In the genomic region with DNA sequence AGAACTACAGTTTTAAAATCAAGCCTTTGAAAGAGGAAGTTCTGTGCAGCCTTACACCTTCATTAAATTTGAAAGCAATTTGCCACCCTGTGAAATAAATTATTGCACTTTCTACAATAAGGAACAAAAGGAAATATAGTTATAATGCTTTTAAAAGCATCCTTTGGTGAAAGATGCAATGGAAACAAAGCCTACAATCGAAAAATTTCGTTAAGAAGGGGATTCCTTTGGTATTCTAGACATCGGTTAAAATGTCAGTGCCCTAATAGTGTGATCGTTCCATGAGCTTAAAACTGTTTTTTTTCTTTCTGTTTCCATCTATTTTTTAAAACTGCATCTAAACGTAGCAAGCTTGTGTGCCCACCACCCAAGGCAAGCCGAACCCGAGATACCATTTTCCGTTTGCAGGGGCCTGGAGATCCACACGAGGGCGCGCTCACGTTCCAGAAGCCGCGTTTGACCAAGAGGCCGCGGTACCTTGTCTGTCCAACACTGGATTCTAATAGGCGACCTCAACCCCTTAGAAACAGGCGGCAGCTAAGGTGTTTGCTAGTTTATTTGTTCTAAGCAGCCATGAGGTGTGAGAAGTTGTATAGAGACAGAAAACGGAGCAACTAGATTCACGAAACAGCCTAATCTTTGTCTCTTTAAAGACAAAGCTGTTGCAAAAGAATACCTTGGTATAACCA, we compare ENCODE assay signal across 7 cellular contexts. TPM values are rescaled to one million over a fixed set of nuclear protein-coding genes. Genes with fewer than 3 reads are reported as not detected.
A peak's percentile ranks its signal among the peaks of the same experiment; 100 is the strongest.
DNase-seq lines count a peak whose midpoint lies in the region; ATAC-seq, FAIRE-seq and TF ChIP-seq lines count a peak whose summit lies in the region.

No MANE protein-coding gene starts in this region.

- H3K9me3 Mint-ChIP-seq in stimulated activated effector memory CD8-positive, alpha-beta T cell treated with anti-CD3 and anti-CD28 coated beads, Interleukin-12 subunit alpha, Interleukin-12 subunit beta, amount 100 ng/mL, for 72 hours: no peaks in the 10 kb centered on the region

- H3K4me3 Mint-ChIP-seq in stimulated activated effector memory CD8-positive, alpha-beta T cell treated with anti-CD3 and anti-CD28 coated beads, Interleukin-12 subunit alpha, Interleukin-12 subunit beta, amount 100 ng/mL, for 72 hours: no peak overlapping the region

- no peak overlapping the region for H3K27ac Mint-ChIP-seq in stimulated activated effector memory CD8-positive, alpha-beta T cell treated with anti-CD3 and anti-CD28 coated beads, Interleukin-12 subunit alpha, Interleukin-12 subunit beta, amount 100 ng/mL, for 72 hours

- H3K79me2 ChIP-seq in Karpas-422 (ENCODE audit: low read length): no peaks in the 10 kb centered on the region
- H3K79me2 ChIP-seq in keratinocyte (ENCODE audit: control insufficient read depth, insufficient read depth, low read length): no peaks in the 10 kb centered on the region

- H3K4me1 ChIP-seq in Karpas-422 (ENCODE audit: low read length) (peaks cover 10% of the 10 kb centered on the region), keratinocyte (ENCODE audit: control insufficient read depth, extremely low read depth, insufficient read depth, low read length) (peaks cover 2% of the 10 kb centered on the region)

- H3K36me3 ChIP-seq in Karpas-422 (ENCODE audit: insufficient read depth, low read length): no peaks in the 10 kb centered on the region
- no peaks in the 10 kb centered on the region for H3K36me3 ChIP-seq in keratinocyte (ENCODE audit: control insufficient read depth in 2 of 2, extremely low read depth in 1 of 2, insufficient read depth in 2 of 2, low read length in 2 of 2)

- no peaks in the 10 kb centered on the region for H3K27me3 ChIP-seq in Karpas-422 (ENCODE audit: low read length)
- H3K27me3 ChIP-seq in keratinocyte (ENCODE audit: control insufficient read depth, extremely low read depth, insufficient read depth, low read length): peaks cover 95% of the 10 kb centered on the region

- H4K20me1 ChIP-seq in Karpas-422 (ENCODE audit: insufficient read depth, low read depth, low read length) (no peaks in the 10 kb centered on the region), keratinocyte (ENCODE audit: control insufficient read depth, extremely low read depth, insufficient read depth, low read length) (peaks cover 2% of the 10 kb centered on the region)

- H3K4me3 ChIP-seq in Karpas-422 (ENCODE audit: low read length): peak overlapping the region; percentile 40; the same call in 1 of the 2 replicates
- H3K4me3 ChIP-seq in keratinocyte (ENCODE audit: control insufficient read depth in 2 of 3, extremely low read depth in 1 of 3, insufficient read depth in 2 of 3, low read depth in 1 of 3, low read length in 3 of 3): no peak overlapping the region

- no peak for ATAC-seq in stimulated activated effector memory CD8-positive, alpha-beta T cell treated with anti-CD3 and anti-CD28 coated beads, Interleukin-12 subunit alpha, Interleukin-12 subunit beta, amount 100 ng/mL, for 72 hours
- ATAC-seq in HG03469 (IDR thresholded peaks at IDR 0.05; ENCODE audit: unreplicated experiment): no peak
- ATAC-seq in GM21717 (IDR thresholded peaks at IDR 0.05; ENCODE audit: unreplicated experiment): no peak

- peak overlapping the region; percentile 54; the same call in 1 of the 2 replicates for H2AFZ ChIP-seq in Karpas-422 (ENCODE audit: low read length)
- no peak overlapping the region for H2AFZ ChIP-seq in keratinocyte (ENCODE audit: control insufficient read depth, low read length)

- FAIRE-seq in keratinocyte (lab: Jason Lieb, UNC): no peak

- H3K9ac ChIP-seq in Karpas-422 (ENCODE audit: low read length) (peak overlapping the region; percentile 37; the same call in 1 of the 2 replicates), keratinocyte (ENCODE audit: control insufficient read depth, extremely low read depth, insufficient read depth, low read length) (no peak overlapping the region)

- H3K27ac ChIP-seq in Karpas-422 (ENCODE audit: low read length) (no peak overlapping the region), keratinocyte (ENCODE audit: control insufficient read depth, insufficient read depth, low read length) (no peak overlapping the region)

- no peaks in the 10 kb centered on the region for H3K9me3 ChIP-seq in Karpas-422 (ENCODE audit: low read length)
- H3K9me3 ChIP-seq in keratinocyte (ENCODE audit: control insufficient read depth, low read depth, low read length): no peaks in the 10 kb centered on the region

- CTCF ChIA-PET in GM10248 (lab: Yijun Ruan, JAX): interaction anchor here (0.8 to 2.4 kb wide), 18 partner anchors 9 to 541 kb away, joined by 3 to 19 read pairs (median 5); no protein-coding TSS in a partner anchor

- DNase-seq in GM10248 (ENCODE audit: extremely low spot score) (peak; percentile 57), Karpas-422 (peak; percentile 80), SW480 (ENCODE audit: low spot score) (peak; percentile 48), keratinocyte (ENCODE audit: low read depth, low spot score) (no peak)
- no peak for DNase-seq in stimulated activated effector memory CD8-positive, alpha-beta T cell treated with anti-CD3 and anti-CD28 coated beads, Interleukin-12 subunit alpha, Interleukin-12 subunit beta, amount 100 ng/mL, for 72 hours (ENCODE audit: low spot score in 2 of 2)

- H3K4me2 ChIP-seq in Karpas-422 (ENCODE audit: low read depth, low read length, poor library complexity, severe bottlenecking): peak overlapping the region; percentile 66
- H3K4me2 ChIP-seq in keratinocyte (ENCODE audit: control insufficient read depth, extremely low read depth, insufficient read depth, low read depth, low read length): no peak overlapping the region

- no peaks in the 10 kb centered on the region for H3K9me1 ChIP-seq in keratinocyte (ENCODE audit: control insufficient read depth, extremely low read depth, insufficient read depth, low read length)

- peaks cover 5% of the 10 kb centered on the region for H3K36me3 Mint-ChIP-seq in stimulated activated effector memory CD8-positive, alpha-beta T cell treated with anti-CD3 and anti-CD28 coated beads, Interleukin-12 subunit alpha, Interleukin-12 subunit beta, amount 100 ng/mL, for 72 hours

- dilution Hi-C loops in keratinocyte (cut with MboI; ENCODE audit: extremely low pct_ligation_motif_present, low sequenced_read_pairs): no loop called here

- H3K9me2 ChIP-seq in Karpas-422 (replicated peaks; ENCODE audit: insufficient read depth, low read length): no peaks in the 10 kb centered on the region

- peaks cover 15% of the 10 kb centered on the region for H3K4me1 Mint-ChIP-seq in stimulated activated effector memory CD8-positive, alpha-beta T cell treated with anti-CD3 and anti-CD28 coated beads, Interleukin-12 subunit alpha, Interleukin-12 subunit beta, amount 100 ng/mL, for 72 hours

- TF ChIP-seq CTCF in GM10248 (IDR thresholded peaks at IDR 0.05; ENCODE audit: control extremely low read depth, extremely low read depth, low read depth, missing control alignments) (peak; percentile 60), keratinocyte (optimal IDR thresholded peaks at IDR 0.05 in 1 of 3, IDR thresholded peaks at IDR 0.05 in 1 of 3, conservative IDR thresholded peaks at IDR 0.05 in 1 of 3; ENCODE audit: extremely low read depth in 1 of 3, insufficient read depth in 2 of 3, low read length in 3 of 3) (peak; percentile 55 to 83 (median 75))

- POLR2A ChIA-PET in GM10248 (lab: Yijun Ruan, JAX): no interaction called here

RNA-seq across cellular contexts. Expression of a gene that starts 4.0 kb away (rescaled TPM):
- not detected in 2 replicates for total RNA-seq in Karpas-422 (2014; rRNA removed; shearing (Covaris generic); ENCODE audit: low replicate concordance)
- polyA plus RNA-seq in keratinocyte: 0.08 TPM in 1 of 3 replicates, not detected in the others
- not detected for polyA plus RNA-seq in keratinocyte (2011; ENCODE audit: low read depth)
- not detected in 2 replicates for polyA plus RNA-seq in keratinocyte (2011; cell fraction: cytosol; rRNA removed)
- not detected in 2 replicates for polyA plus RNA-seq in keratinocyte (2011; cell fraction: nucleus; rRNA removed)
- polyA plus RNA-seq in keratinocyte (2012; ENCODE audit: low replicate concordance): 0.11 TPM in 1 of 2 replicates, not detected in the other
- polyA minus RNA-seq in keratinocyte: not detected in 3 replicates
- not detected for polyA minus RNA-seq in keratinocyte (2011; cell fraction: cytosol; rRNA and poly(A)+ RNA removed)
- polyA minus RNA-seq in keratinocyte (2011; cell fraction: nucleus; rRNA and poly(A)+ RNA removed): not detected in 2 replicates

RNA-seq across cellular contexts. Expression of a gene that starts 5.5 kb away (rescaled TPM):
- not detected in 2 replicates for total RNA-seq in Karpas-422 (2014; rRNA removed; shearing (Covaris generic); ENCODE audit: low replicate concordance)
- not detected in 3 replicates for polyA plus RNA-seq in keratinocyte
- not detected for polyA plus RNA-seq in keratinocyte (2011; ENCODE audit: low read depth)
- not detected in 2 replicates for polyA plus RNA-seq in keratinocyte (2011; cell fraction: cytosol; rRNA removed)
- 0.08 TPM in 1 of 2 replicates, not detected in the other for polyA plus RNA-seq in keratinocyte (2011; cell fraction: nucleus; rRNA removed)
- not detected in 2 replicates for polyA plus RNA-seq in keratinocyte (2012; ENCODE audit: low replicate concordance)
- not detected in 3 replicates for polyA minus RNA-seq in keratinocyte
- polyA minus RNA-seq in keratinocyte (2011; cell fraction: cytosol; rRNA and poly(A)+ RNA removed): not detected
- polyA minus RNA-seq in keratinocyte (2011; cell fraction: nucleus; rRNA and poly(A)+ RNA removed): not detected in 2 replicates

RNA-seq across cellular contexts. Expression of a gene that starts 11.4 kb away (rescaled TPM):
- total RNA-seq in Karpas-422 (2014; rRNA removed; shearing (Covaris generic); ENCODE audit: low replicate concordance): not detected in 2 replicates
- polyA plus RNA-seq in keratinocyte: not detected in 3 replicates
- not detected for polyA plus RNA-seq in keratinocyte (2011; ENCODE audit: low read depth)
- not detected in 2 replicates for polyA plus RNA-seq in keratinocyte (2011; cell fraction: cytosol; rRNA removed)
- polyA plus RNA-seq in keratinocyte (2011; cell fraction: nucleus; rRNA removed): not detected in 2 replicates
- polyA plus RNA-seq in keratinocyte (2012; ENCODE audit: low replicate concordance): not detected in 2 replicates
- polyA minus RNA-seq in keratinocyte: not detected in 3 replicates
- not detected for polyA minus RNA-seq in keratinocyte (2011; cell fraction: cytosol; rRNA and poly(A)+ RNA removed)
- polyA minus RNA-seq in keratinocyte (2011; cell fraction: nucleus; rRNA and poly(A)+ RNA removed): not detected in 2 replicates

RNA-seq across cellular contexts. Expression of a gene that starts 11.5 kb away (rescaled TPM):
- total RNA-seq in Karpas-422 (2014; rRNA removed; shearing (Covaris generic); ENCODE audit: low replicate concordance): 1.0 and 1.9 TPM in 2 replicates
- polyA plus RNA-seq in keratinocyte: not detected in 3 replicates
- not detected for polyA plus RNA-seq in keratinocyte (2011; ENCODE audit: low read depth)
- polyA plus RNA-seq in keratinocyte (2011; cell fraction: cytosol; rRNA removed): not detected in 2 replicates
- polyA plus RNA-seq in keratinocyte (2011; cell fraction: nucleus; rRNA removed): not detected in 2 replicates
- polyA plus RNA-seq in keratinocyte (2012; ENCODE audit: low replicate concordance): not detected in 2 replicates
- polyA minus RNA-seq in keratinocyte: not detected in 3 replicates
- not detected for polyA minus RNA-seq in keratinocyte (2011; cell fraction: cytosol; rRNA and poly(A)+ RNA removed)
- not detected in 2 replicates for polyA minus RNA-seq in keratinocyte (2011; cell fraction: nucleus; rRNA and poly(A)+ RNA removed)

RNA-seq across cellular contexts. Expression of a gene that starts 18.4 kb away (rescaled TPM):
- not detected in 2 replicates for total RNA-seq in Karpas-422 (2014; rRNA removed; shearing (Covaris generic); ENCODE audit: low replicate concordance)
- 0.05 TPM in 1 of 3 replicates, not detected in the others for polyA plus RNA-seq in keratinocyte
- polyA plus RNA-seq in keratinocyte (2011; ENCODE audit: low read depth): not detected
- polyA plus RNA-seq in keratinocyte (2011; cell fraction: cytosol; rRNA removed): 0.06 TPM in 1 of 2 replicates, not detected in the other
- polyA plus RNA-seq in keratinocyte (2011; cell fraction: nucleus; rRNA removed): 0.08 TPM in 1 of 2 replicates, not detected in the other
- not detected in 2 replicates for polyA plus RNA-seq in keratinocyte (2012; ENCODE audit: low replicate concordance)
- polyA minus RNA-seq in keratinocyte: not detected in 3 replicates
- not detected for polyA minus RNA-seq in keratinocyte (2011; cell fraction: cytosol; rRNA and poly(A)+ RNA removed)
- not detected in 2 replicates for polyA minus RNA-seq in keratinocyte (2011; cell fraction: nucleus; rRNA and poly(A)+ RNA removed)

Comparison
In these comparisons a context has a peak if more than half of its experiments do, and no peak if none do; other contexts are left out.
1. DNase-seq: peak in GM10248 (single experiment), Karpas-422 (single experiment) and SW480 (single experiment); none in keratinocyte (single experiment) and stimulated activated effector memory CD8-positive, alpha-beta T cell treated with anti-CD3 and anti-CD28 coated beads, Interleukin-12 subunit alpha, Interleukin-12 subunit beta, amount 100 ng/mL, for 72 hours (0 of 2).